Comparison of ENCODE assay signal across 8 cellular contexts in the genomic region with DNA sequence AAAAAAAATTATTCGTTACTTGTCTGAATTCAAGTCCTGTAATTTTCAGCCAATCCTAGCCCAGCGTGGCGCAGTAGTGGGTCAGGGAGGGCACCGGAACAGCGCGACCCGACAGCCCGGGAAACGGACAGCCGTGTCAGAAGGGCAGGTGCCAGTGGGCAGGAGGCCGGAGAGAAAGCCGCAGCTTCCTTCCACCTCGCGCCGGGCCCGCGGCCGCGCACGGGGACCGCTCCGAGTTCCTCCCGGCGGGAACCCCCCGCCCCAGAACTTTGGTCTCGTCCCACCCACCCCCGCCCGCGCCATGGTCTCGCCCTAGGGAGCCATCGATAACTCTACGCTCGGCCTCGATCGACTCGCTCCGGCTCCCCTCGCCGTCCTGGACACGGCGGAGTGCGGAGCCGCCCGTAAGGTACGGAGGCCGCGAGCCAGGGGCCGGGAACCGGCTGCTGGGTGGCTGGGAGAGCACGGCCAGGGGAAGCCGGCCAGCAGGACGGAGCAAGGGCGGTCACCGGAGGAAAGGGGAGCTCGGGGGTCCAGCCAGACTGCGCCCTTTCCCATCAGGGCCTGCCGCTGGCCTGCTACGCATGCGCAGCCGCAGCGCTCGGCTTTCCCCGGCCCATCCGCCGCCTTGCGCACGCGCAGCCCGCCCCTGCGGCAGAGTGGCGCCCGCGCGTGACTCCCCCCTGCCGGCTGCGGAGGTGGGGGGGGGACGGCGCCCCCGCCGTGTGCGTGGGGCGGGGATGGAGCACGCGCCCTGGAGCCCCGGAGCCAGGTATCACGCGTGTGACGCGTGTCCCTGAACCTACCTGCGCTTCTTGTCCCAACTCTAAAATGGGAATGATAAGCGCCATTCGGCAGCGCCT.
A peak's percentile ranks its signal among the peaks of the same experiment; 100 is the strongest.
DNase-seq lines count a peak whose midpoint lies in the region; ATAC-seq and TF ChIP-seq lines count a peak whose summit lies in the region.

A gene with protein sequence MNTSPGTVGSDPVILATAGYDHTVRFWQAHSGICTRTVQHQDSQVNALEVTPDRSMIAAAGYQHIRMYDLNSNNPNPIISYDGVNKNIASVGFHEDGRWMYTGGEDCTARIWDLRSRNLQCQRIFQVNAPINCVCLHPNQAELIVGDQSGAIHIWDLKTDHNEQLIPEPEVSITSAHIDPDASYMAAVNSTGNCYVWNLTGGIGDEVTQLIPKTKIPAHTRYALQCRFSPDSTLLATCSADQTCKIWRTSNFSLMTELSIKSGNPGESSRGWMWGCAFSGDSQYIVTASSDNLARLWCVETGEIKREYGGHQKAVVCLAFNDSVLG (plus strand): TSS at position 351 of the 863 bp plus-strand sequence. CDS start 632 bp downstream, outside the sequence.

- peak within 1 kb of the TSS; percentile 96 for H3K4me2 ChIP-seq in OCI-LY1 (ENCODE audit: low read length)

- no peak; the same call in 1 of the 2 replicates for TF ChIP-seq CTCF in OCI-LY1 (IDR thresholded peaks at IDR 0.05; ENCODE audit: low read length)

- no peaks in the 10 kb centered on the region for H4K20me1 ChIP-seq in OCI-LY1 (ENCODE audit: insufficient read depth, low read length)

- H3F3A ChIP-seq in OCI-LY1 (ENCODE audit: insufficient read depth, low read length) = no peaks in the 10 kb centered on the region; the same call in 1 of the 2 replicates

- no peaks in the 10 kb centered on the region for H3K9me3 ChIP-seq in OCI-LY1 (ENCODE audit: low read length)
- H3K9me3 ChIP-seq in mucosa of rectum (ENCODE audit: control insufficient read depth in 2 of 2, low read length in 2 of 2) = no peaks in the 10 kb centered on the region

- H3K9ac ChIP-seq in OCI-LY1 (ENCODE audit: low read length) (peak within 1 kb of the TSS; percentile 96), mucosa of rectum (ENCODE audit: low read depth in 1 of 2, low read length in 2 of 2) (peak within 1 kb of the TSS; percentile 87 to 97)

- DNase-seq in COR-L47 (lab: John Stamatoyannopoulos, UW) (peak; percentile 80), HPDE6-E6E7 (ENCODE audit: extremely low spot score) (peak; percentile 97), activated T-cell treated with anti-CD3 and anti-CD28 coated beads for 24 hours (ENCODE audit: low read depth) (peak; percentile 86), epithelial cell of prostate (ENCODE audit: low read depth, low spot score) (peak; percentile 27)
- peak; percentile 75 for DNase-seq in stimulated activated CD8-positive, alpha-beta memory T cell treated with anti-CD3 and anti-CD28 coated beads, Interleukin-4, amount 100 ng/mL, for 4 hours (ENCODE audit: low read depth in 2 of 2, low spot score in 1 of 2)

- no peaks in the 10 kb centered on the region for H3K9me2 ChIP-seq in OCI-LY1 (ENCODE audit: low read depth, low read length)

- H3K27me3 ChIP-seq in OCI-LY1 (ENCODE audit: insufficient read depth, low read length) (peaks cover 7% of the 10 kb centered on the region; the same call in 1 of the 2 replicates), mucosa of rectum (ENCODE audit: control insufficient read depth in 2 of 2, insufficient read depth in 2 of 2, low read length in 2 of 2) (no peaks in the 10 kb centered on the region)

- peak; percentile 66 for ATAC-seq in GM19438 (IDR thresholded peaks at IDR 0.05; ENCODE audit: low read depth, unreplicated experiment)

- peaks cover 22% of the 10 kb centered on the region for H3K4me1 ChIP-seq in OCI-LY1 (ENCODE audit: insufficient read depth, low read length, severe bottlenecking)
- H3K4me1 ChIP-seq in mucosa of rectum (ENCODE audit: control insufficient read depth in 2 of 2, insufficient read depth in 2 of 2, low read length in 2 of 2) = peaks cover 12 to 13% of the 10 kb centered on the region in 2 donors

- H3K36me3 ChIP-seq in OCI-LY1 (ENCODE audit: insufficient read depth, low read length) (peaks cover 33% of the 10 kb centered on the region; the same call in 1 of the 2 replicates), mucosa of rectum (ENCODE audit: control insufficient read depth in 2 of 2, insufficient read depth in 2 of 2, low read length in 2 of 2) (peaks cover 11 to 17% of the 10 kb centered on the region in 2 donors)

- peak within 1 kb of the TSS; percentile 55 for H3K27ac ChIP-seq in OCI-LY1 (ENCODE audit: low read depth, low read length, poor library complexity, severe bottlenecking)
- peak within 1 kb of the TSS; percentile 74 for H3K27ac ChIP-seq in epithelial cell of prostate
- peak within 1 kb of the TSS; percentile 95 to 97 for H3K27ac ChIP-seq in mucosa of rectum (ENCODE audit: low read depth in 2 of 2, low read length in 2 of 2)

- H3K79me2 ChIP-seq in OCI-LY1 (ENCODE audit: insufficient read depth, low read length) = no peaks in the 10 kb centered on the region

- peak within 1 kb of the TSS; percentile 90 for H3K4me3 ChIP-seq in OCI-LY1 (ENCODE audit: low read depth, low read length, poor library complexity, severe bottlenecking)
- peak within 1 kb of the TSS; percentile 90 to 100 for H3K4me3 ChIP-seq in mucosa of rectum (ENCODE audit: low read length in 2 of 2)

- peak within 1 kb of the TSS; percentile 51; the same call in 1 of the 2 replicates for H2AFZ ChIP-seq in OCI-LY1 (ENCODE audit: low read length)

Comparison
In these comparisons a context has a peak if more than half of its experiments do, and no peak if none do; other contexts are left out.
1. Peak in every context shown above with its lines: DNase-seq, ATAC-seq, H3K4me3 ChIP-seq and H3K27ac ChIP-seq.
2. DNase-seq: peak in every context shown above with its lines; median percentile 97 in HPDE6-E6E7; 86 in activated T-cell treated with anti-CD3 and anti-CD28 coated beads for 24 hours; 80 in COR-L47; 75 in stimulated activated CD8-positive, alpha-beta memory T cell treated with anti-CD3 and anti-CD28 coated beads, Interleukin-4, amount 100 ng/mL, for 4 hours; 27 in epithelial cell of prostate.